ENCODE assay signal across 16 cellular contexts in the genomic region with DNA sequence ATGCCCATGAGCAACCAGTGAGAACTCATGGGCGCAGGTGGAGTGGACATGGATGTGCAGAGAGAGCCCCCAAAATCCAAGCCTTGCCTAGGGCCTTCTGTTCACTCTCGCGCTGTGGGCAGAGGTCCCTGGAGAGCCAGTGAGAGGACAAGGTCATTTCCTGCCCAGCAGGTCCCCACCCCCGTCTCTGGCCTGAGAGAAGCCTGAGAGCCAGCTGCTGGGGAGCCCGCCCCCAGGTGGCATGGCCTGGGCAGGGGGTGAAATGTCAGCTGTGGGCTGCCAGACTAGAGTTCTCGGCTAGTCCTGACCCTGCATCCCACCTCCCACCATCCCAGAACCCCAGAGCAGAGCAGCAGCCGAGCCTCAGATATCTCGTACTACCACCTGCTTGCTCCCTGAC.
A peak's percentile ranks its signal among the peaks of the same experiment; 100 is the strongest.
DNase-seq lines count a peak whose midpoint lies in the region; ATAC-seq and TF ChIP-seq lines count a peak whose summit lies in the region.
"Had no signal": no experiment of that assay in that cellular context is flagged by ENCODE, and none has a peak within 500 bp of the region (broad histone marks: within the 10 kb centered on the region; RNA-seq: fewer than 3 reads in every experiment).

No MANE protein-coding gene starts in this region.

- no peak overlapping the region for H3K56ac ChIP-seq in H9 (ENCODE audit: insufficient read length, low read depth, low read length)

- peaks cover 9% of the 10 kb centered on the region for H3K36me3 Mint-ChIP-seq in GM23338 (ENCODE audit: low read depth)
- peaks cover 6 to 12% (median 6%) of the 10 kb centered on the region in 3 experiments; a peak in 4 of 7 replicates for H3K36me3 Mint-ChIP-seq in H9 (ENCODE audit: insufficient read depth in 1 of 3, low read depth in 3 of 3)
- no peaks in the 10 kb centered on the region for H3K36me3 Mint-ChIP-seq in neural progenitor cell
- peaks cover 0 to 14% (median 5%) of the 10 kb centered on the region in 3 donors for H3K36me3 Mint-ChIP-seq in naive thymus-derived CD8-positive, alpha-beta T cell
- H3K36me3 Mint-ChIP-seq: CD4-positive, CD25-positive, alpha-beta regulatory T cell had no signal

- no peak overlapping the region for H3K27ac ChIP-seq in GM23338 (ENCODE audit: low read depth)
- H3K27ac ChIP-seq in H9 (ENCODE audit: insufficient read length, low read depth, low read length), result no peak overlapping the region
- H3K27ac ChIP-seq in esophagus muscularis mucosa (replicated peaks in 1 of 4), result no peak overlapping the region
- H3K27ac ChIP-seq in neural progenitor cell, result no peak overlapping the region
- no peak overlapping the region for H3K27ac ChIP-seq in Karpas-422 (ENCODE audit: low read length)
- H3K27ac ChIP-seq: HL-60, KMS-11 had no signal

- H4K8ac ChIP-seq in H9 (replicated peaks; ENCODE audit: insufficient read length, low read depth, low read length), result no peak overlapping the region

- peaks cover 1% of the 10 kb centered on the region for H3K27me3 Mint-ChIP-seq in GM23338 (ENCODE audit: insufficient read depth, low read depth, poor library complexity)
- H3K27me3 Mint-ChIP-seq in H9 (ENCODE audit: low read depth), result peaks cover 12% of the 10 kb centered on the region
- H3K27me3 Mint-ChIP-seq in neural progenitor cell (ENCODE audit: insufficient read depth, low read depth), result peaks cover 8% of the 10 kb centered on the region
- peaks cover 7 to 35% (median 21%) of the 10 kb centered on the region in 5 donors for H3K27me3 Mint-ChIP-seq in naive thymus-derived CD8-positive, alpha-beta T cell

- H2BK20ac ChIP-seq in H9 (ENCODE audit: low read depth, low read length, poor library complexity, severe bottlenecking), result no peak overlapping the region

- TF ChIP-seq EP300 in esophagus muscularis mucosa (IDR thresholded peaks at IDR 0.05), result no peak

- H3K9me3 ChIP-seq in H9 (ENCODE audit: control insufficient read depth, low read depth, low read length), result peaks cover 9% of the 10 kb centered on the region
- peaks cover 0 to 24% (median 13%) of the 10 kb centered on the region in 4 donors for H3K9me3 ChIP-seq in esophagus muscularis mucosa
- peaks cover 13% of the 10 kb centered on the region for H3K9me3 ChIP-seq in neural progenitor cell (ENCODE audit: low read depth)
- H3K9me3 ChIP-seq in Karpas-422 (ENCODE audit: low read length), result peaks cover 8% of the 10 kb centered on the region; the same call in 1 of the 2 replicates
- H3K9me3 ChIP-seq: BE2C had no signal

- H3K4me3 ChIP-seq in GM23338 (no peak overlapping the region), esophagus muscularis mucosa (no peak overlapping the region), neural progenitor cell (no peak overlapping the region), Karpas-422 (ENCODE audit: low read length) (no peak overlapping the region)

- H3K27ac Mint-ChIP-seq in GM23338, result no peak overlapping the region
- no peak overlapping the region for H3K27ac Mint-ChIP-seq in H9
- peak overlapping the region; percentile 53 for H3K27ac Mint-ChIP-seq in neural progenitor cell
- H3K27ac Mint-ChIP-seq in naive thymus-derived CD8-positive, alpha-beta T cell, result no peak overlapping the region

- H3F3A ChIP-seq in GM23338 (replicated peaks; ENCODE audit: low read depth) (no peaks in the 10 kb centered on the region), neural progenitor cell (ENCODE audit: low read depth) (no peaks in the 10 kb centered on the region)

- H3K9me3 Mint-ChIP-seq in GM23338 (peaks cover 22% of the 10 kb centered on the region), H9 (peaks cover 17 to 21% of the 10 kb centered on the region in 2 experiments), neural progenitor cell (peaks cover 14% of the 10 kb centered on the region)
- peaks cover 8 to 23% (median 16%) of the 10 kb centered on the region in 9 donors for H3K9me3 Mint-ChIP-seq in naive thymus-derived CD8-positive, alpha-beta T cell

- H3K18ac ChIP-seq in H9 (ENCODE audit: insufficient read length, low read depth, low read length), result no peak overlapping the region

- TF ChIP-seq POLR2A in esophagus muscularis mucosa (IDR thresholded peaks at IDR 0.05; ENCODE audit: low read depth), result no peak

- H3K9ac ChIP-seq in H9 (ENCODE audit: extremely low read depth, insufficient read length, low read length) (no peak overlapping the region), neural progenitor cell (no peak overlapping the region), Karpas-422 (ENCODE audit: low read length) (no peak overlapping the region)
- H3K9ac ChIP-seq: KMS-11 had no signal

- H2BK120ac ChIP-seq in H9 (ENCODE audit: low read depth, low read length, poor library complexity, severe bottlenecking), result no peak overlapping the region

- no peak overlapping the region for H2BK15ac ChIP-seq in H9 (ENCODE audit: low read depth, low read length)

- no peak overlapping the region for H2AK5ac ChIP-seq in H9 (ENCODE audit: insufficient read length, low read length)

- ATAC-seq in GM23338 (no peak; the same call in 2 of the 3 replicates), GM19467 (IDR thresholded peaks at IDR 0.05; ENCODE audit: unreplicated experiment) (no peak)
- ATAC-seq in naive thymus-derived CD8-positive, alpha-beta T cell, result no peak

- H3K14ac ChIP-seq in H9 (ENCODE audit: insufficient read depth, low read length), result peak overlapping the region; percentile 22; the same call in 1 of the 2 replicates

- no peaks in the 10 kb centered on the region for H3K23me2 ChIP-seq in H9 (ENCODE audit: insufficient read length, low read depth, low read length, poor library complexity, severe bottlenecking)

- H3K4me1 Mint-ChIP-seq in GM23338 (peaks cover 15% of the 10 kb centered on the region), H9 (peaks cover 11 to 24% of the 10 kb centered on the region in 2 experiments), neural progenitor cell (peaks cover 12% of the 10 kb centered on the region)
- H3K4me1 Mint-ChIP-seq in naive thymus-derived CD8-positive, alpha-beta T cell, result peaks cover 0 to 2% (median 0%) of the 10 kb centered on the region in 4 donors
- H3K4me1 Mint-ChIP-seq: CD4-positive, CD25-positive, alpha-beta regulatory T cell had no signal

- H3K9me2 ChIP-seq in GM23338 (ENCODE audit: insufficient read depth), result no peaks in the 10 kb centered on the region
- H3K9me2 ChIP-seq in Karpas-422 (replicated peaks; ENCODE audit: insufficient read depth, low read length), result no peaks in the 10 kb centered on the region

- H3K4ac ChIP-seq in H9 (ENCODE audit: low read depth, low read length), result no peak overlapping the region

- POLR2A ChIA-PET in naive thymus-derived CD8-positive, alpha-beta T cell (lab: Charles Lee), result no interaction called here

- 0 out of 2 replicates have a peak, but pooled peaks cover 6% of the 10 kb centered on the region for H3K36me3 ChIP-seq in GM23338 (ENCODE audit: insufficient read depth)
- no peaks in the 10 kb centered on the region for H3K36me3 ChIP-seq in esophagus muscularis mucosa
- H3K36me3 ChIP-seq in neural progenitor cell, result no peaks in the 10 kb centered on the region
- H3K36me3 ChIP-seq in Karpas-422 (ENCODE audit: insufficient read depth, low read length), result no peaks in the 10 kb centered on the region
- H3K36me3 ChIP-seq: BE2C had no signal

- no peaks in the 10 kb centered on the region for H4K20me1 ChIP-seq in GM23338 (replicated peaks; ENCODE audit: insufficient read depth)
- no peaks in the 10 kb centered on the region for H4K20me1 ChIP-seq in H9 (ENCODE audit: control insufficient read depth, insufficient read depth, insufficient read length)
- no peaks in the 10 kb centered on the region for H4K20me1 ChIP-seq in neural progenitor cell (ENCODE audit: low read depth)
- no peaks in the 10 kb centered on the region for H4K20me1 ChIP-seq in Karpas-422 (ENCODE audit: insufficient read depth, low read depth, low read length)

- H3K4me3 Mint-ChIP-seq in GM23338, result no peak overlapping the region
- H3K4me3 Mint-ChIP-seq in H9, result no peak overlapping the region
- no peak overlapping the region for H3K4me3 Mint-ChIP-seq in neural progenitor cell
- H3K4me3 Mint-ChIP-seq in naive thymus-derived CD8-positive, alpha-beta T cell, result no peak overlapping the region
- H3K4me3 Mint-ChIP-seq: CD4-positive, CD25-positive, alpha-beta regulatory T cell had no signal

- H2AFZ ChIP-seq in GM23338, result no peak overlapping the region
- H2AFZ ChIP-seq in H9 (ENCODE audit: low read length), result no peak overlapping the region
- H2AFZ ChIP-seq in neural progenitor cell (replicated peaks), result no peak overlapping the region
- no peak overlapping the region for H2AFZ ChIP-seq in Karpas-422 (ENCODE audit: low read length)

- no CpG with 5 or more reads among the region's 8 CpGs for WGBS in H9 (ENCODE audit: extremely low coverage, insufficient read length, low lambda C conversion rate)
- WGBS in esophagus muscularis mucosa, result 90% methylated on average over 2 of the region's 8 CpGs

- no peak overlapping the region for H2BK5ac ChIP-seq in H9 (ENCODE audit: insufficient read length, low read length)

- H3K4me1 ChIP-seq in GM23338 (ENCODE audit: insufficient read depth) (peaks cover 10% of the 10 kb centered on the region; the same call in 1 of the 2 replicates), H9 (ENCODE audit: insufficient read depth, low read length) (peaks cover 3% of the 10 kb centered on the region; the same call in 1 of the 2 replicates), esophagus muscularis mucosa (no peaks in the 10 kb centered on the region), neural progenitor cell (peaks cover 10% of the 10 kb centered on the region), Karpas-422 (ENCODE audit: low read length) (no peaks in the 10 kb centered on the region)
- H3K4me1 ChIP-seq: BE2C had no signal

- intact Hi-C loops in esophagus muscularis mucosa (cut with DNase I), result no loop called here

- no peak overlapping the region for H4K5ac ChIP-seq in H9 (ENCODE audit: insufficient read length, low read depth, low read length)

- no peak overlapping the region for H3T11ph ChIP-seq in H9 (ENCODE audit: low read length)

- H3K79me2 ChIP-seq in GM23338 (replicated peaks; ENCODE audit: insufficient read depth) (no peaks in the 10 kb centered on the region), H9 (ENCODE audit: insufficient read depth, low read length) (no peaks in the 10 kb centered on the region), neural progenitor cell (ENCODE audit: low read depth) (no peaks in the 10 kb centered on the region), Karpas-422 (ENCODE audit: low read length) (no peaks in the 10 kb centered on the region)

- no peak for DNase-seq in GM23338 (ENCODE audit: low spot score)
- DNase-seq in H9, result peak; percentile 37
- peak; percentile 77 for DNase-seq in esophagus muscularis mucosa (ENCODE audit: extremely low spot score)
- DNase-seq in neural progenitor cell (ENCODE audit: low spot score), result no peak
- DNase-seq in Karpas-422, result no peak
- DNase-seq in naive thymus-derived CD8-positive, alpha-beta T cell, result no peak
- DNase-seq in NCI-H510A (lab: John Stamatoyannopoulos, UW), result no peak
- DNase-seq: BE2C; C1 segment of cervical spinal cord; CD4-positive, CD25-positive, alpha-beta regulatory T cell; DMS153; GOT3; HCEC 1CT had no signal

- H4K91ac ChIP-seq in H9 (ENCODE audit: insufficient read length, low read depth, low read length), result no peak overlapping the region

- no peaks in the 10 kb centered on the region for H3K27me3 ChIP-seq in GM23338 (ENCODE audit: insufficient read depth)
- H3K27me3 ChIP-seq in H9 (ENCODE audit: insufficient read depth, low read length), result no peaks in the 10 kb centered on the region
- H3K27me3 ChIP-seq in esophagus muscularis mucosa, result peaks cover 0 to 37% (median 0%) of the 10 kb centered on the region in 4 donors
- no peaks in the 10 kb centered on the region for H3K27me3 ChIP-seq in neural progenitor cell
- no peaks in the 10 kb centered on the region for H3K27me3 ChIP-seq in Karpas-422 (ENCODE audit: low read length)
- H3K27me3 ChIP-seq: BE2C had no signal

- TF ChIP-seq CTCF in GM23338 (conservative IDR thresholded peaks at IDR 0.05; ENCODE audit: low read depth in 2 of 2) (peak in 1 of 2 experiments; percentile 29; a peak in 2 of 4 replicates), H9 (conservative IDR thresholded peaks at IDR 0.05) (no peak), esophagus muscularis mucosa (IDR thresholded peaks at IDR 0.05) (no peak), neural progenitor cell (IDR thresholded peaks at IDR 0.05) (no peak)

- H2BK12ac ChIP-seq in H9 (ENCODE audit: insufficient read length, low read depth, low read length), result no peak overlapping the region

- peak overlapping the region; percentile 49; the same call in 1 of the 2 replicates for H3K4me2 ChIP-seq in GM23338
- H3K4me2 ChIP-seq in H9 (ENCODE audit: insufficient read depth, insufficient read length, low read length), result no peak overlapping the region
- no peak overlapping the region for H3K4me2 ChIP-seq in neural progenitor cell
- no peak overlapping the region for H3K4me2 ChIP-seq in Karpas-422 (ENCODE audit: low read depth, low read length, poor library complexity, severe bottlenecking)
- H3K4me2 ChIP-seq: KMS-11 had no signal

- H3K23ac ChIP-seq in H9 (ENCODE audit: insufficient read length, low read depth, low read length), result no peak overlapping the region

- H3K79me1 ChIP-seq in H9 (ENCODE audit: insufficient read depth, low read depth, low read length, poor library complexity, severe bottlenecking), result no peaks in the 10 kb centered on the region

Comparison
In these comparisons a context has a peak if more than half of its experiments do, and no peak if none do; other contexts are left out.
1. DNase-seq: peak in H9 (single experiment) and esophagus muscularis mucosa (single experiment); none in GM23338 (single experiment), neural progenitor cell (single experiment), Karpas-422 (single experiment), naive thymus-derived CD8-positive, alpha-beta T cell (0 of 10) and NCI-H510A (single experiment).